ENCODE assay signal across 9 cellular contexts in the genomic region with DNA sequence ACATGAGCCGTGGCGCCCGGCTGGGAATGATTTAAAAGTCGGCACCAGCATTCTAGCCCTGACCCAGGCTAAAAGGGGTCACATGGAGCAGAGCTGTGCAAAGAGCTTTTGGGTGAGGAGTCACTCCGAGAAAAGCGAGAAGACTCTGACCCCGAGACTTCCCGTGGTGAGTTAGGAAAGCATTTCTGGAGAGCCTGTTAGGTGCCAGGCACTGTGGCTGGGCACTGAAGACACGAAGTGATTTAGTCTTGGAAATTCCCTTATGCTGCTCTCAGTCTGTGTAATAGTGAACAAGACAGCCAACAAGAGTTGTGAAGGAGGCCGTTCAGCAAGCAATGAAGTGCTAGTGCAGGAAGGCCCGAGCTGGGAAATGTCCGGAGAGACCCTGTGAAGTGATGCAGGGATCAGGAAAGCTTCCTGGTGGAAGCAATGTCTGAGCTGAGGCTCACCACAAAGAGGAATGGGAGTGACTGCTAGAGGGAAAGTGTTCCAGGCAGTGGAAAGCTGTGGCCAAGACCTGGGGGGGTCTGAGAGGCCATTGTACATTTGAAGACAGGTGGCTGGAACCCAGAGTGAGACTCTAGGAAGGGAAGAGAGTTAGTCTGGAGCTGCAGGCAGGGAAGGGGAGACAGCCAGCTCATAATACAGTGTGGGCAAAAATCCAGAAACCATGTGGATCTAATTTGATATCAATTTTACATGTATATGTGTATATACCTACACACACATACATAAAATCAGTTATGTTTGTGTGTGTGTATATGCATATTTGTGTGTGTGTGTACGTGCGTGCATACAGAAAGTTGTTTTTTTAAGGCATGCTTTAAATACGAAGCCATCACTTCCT. TPM values are rescaled to one million over a fixed set of nuclear protein-coding genes. Genes with fewer than 3 reads are reported as not detected.
DNase-seq lines count a peak whose midpoint lies in the region; ATAC-seq and TF ChIP-seq lines count a peak whose summit lies in the region.
"Had no signal": no experiment of that assay in that cellular context is flagged by ENCODE, and none has a peak within 500 bp of the region (broad histone marks: within the 10 kb centered on the region; RNA-seq: fewer than 3 reads in every experiment).

No MANE protein-coding gene starts in this region.

- peaks cover 91% of the 10 kb centered on the region for H4K20me1 ChIP-seq in SK-N-SH (ENCODE audit: insufficient read depth)

- no peaks in the 10 kb centered on the region for H3F3A ChIP-seq in SK-N-SH (replicated peaks; ENCODE audit: insufficient read depth)

- intact Hi-C loops in ascending aorta (cut with DNase I): no loop called here

- POLR2A ChIA-PET in naive thymus-derived CD8-positive, alpha-beta T cell (lab: Charles Lee): interaction anchor here (0.6 to 2.6 kb wide), 7 partner anchors 9 to 1209 kb away, joined by 3 to 22 read pairs (median 5); partner anchors contain the start of gene MARK2
- POLR2A ChIA-PET in SK-N-SH (lab: Yijun Ruan, JAX): no interaction called here

- H3K4me2 ChIP-seq in SK-N-SH: no peak overlapping the region; the same call in 1 of the 2 replicates

- H3K4me3 ChIP-seq in ascending aorta (no peak overlapping the region), SK-N-SH (ENCODE audit: low read depth in 2 of 2, low read length in 1 of 2) (no peak overlapping the region)

- H2AFZ ChIP-seq in SK-N-SH (ENCODE audit: low read depth): no peak overlapping the region

- TF ChIP-seq RAD21 in SK-N-SH (IDR thresholded peaks at IDR 0.05; ENCODE audit: low read length): no peak

- WGBS in SK-N-SH (ENCODE audit: low lambda C conversion rate): 88% methylated on average over 15 of the region's 15 CpGs

- H3K4me1 ChIP-seq in ascending aorta: peaks cover 20 to 58% of the 10 kb centered on the region in 2 donors
- H3K4me1 ChIP-seq in SK-N-SH (ENCODE audit: control insufficient read depth in 1 of 2, insufficient read depth in 2 of 2, low read depth in 1 of 2, low read length in 1 of 2): peaks cover 25 to 34% of the 10 kb centered on the region in 2 experiments; a peak in 3 of 4 replicates

- no peaks in the 10 kb centered on the region for H3K9me3 Mint-ChIP-seq in naive thymus-derived CD8-positive, alpha-beta T cell

- H3K27ac Mint-ChIP-seq in naive thymus-derived CD8-positive, alpha-beta T cell: peak overlapping the region; percentile 82 to 97 (median 90)

- DNase-seq in stimulated activated naive CD4-positive, alpha-beta T cell treated with Interleukin-2 at 50 U/mL for 16 hours (lab: John Stamatoyannopoulos, UW): peak; percentile 20
- no peak for DNase-seq in stimulated activated naive CD4-positive, alpha-beta T cell (lab: John Stamatoyannopoulos, UW)
- DNase-seq in ascending aorta (ENCODE audit: low spot score in 2 of 2) (no peak), LoVo (ENCODE audit: low spot score) (no peak), SK-N-SH (no peak)
- DNase-seq in naive thymus-derived CD8-positive, alpha-beta T cell: no peak
- DNase-seq: NCI-H774 had no signal

- H3K27ac ChIP-seq in ascending aorta (peak overlapping the region; percentile 2 to 63), SK-N-SH (ENCODE audit: low read depth in 2 of 2, low read length in 1 of 2) (no peak overlapping the region; a peak in 1 of 4 replicates)

- no peaks in the 10 kb centered on the region for H3K9me2 ChIP-seq in SK-N-SH

- TF ChIP-seq EP300 in SK-N-SH (IDR thresholded peaks at IDR 0.05; ENCODE audit: borderline replicate concordance in 1 of 2, low read depth in 1 of 2, low read length in 1 of 2): no peak

- H3K36me3 Mint-ChIP-seq in naive thymus-derived CD8-positive, alpha-beta T cell: peaks cover 0 to 12% (median 2%) of the 10 kb centered on the region in 3 donors

- peaks cover 0 to 3% of the 10 kb centered on the region in 2 donors for H3K36me3 ChIP-seq in ascending aorta
- H3K36me3 ChIP-seq in SK-N-SH (replicated peaks in 1 of 2; ENCODE audit: control insufficient read depth in 1 of 2, insufficient read depth in 2 of 2, low read length in 1 of 2): peaks cover 0 to 3% of the 10 kb centered on the region in 2 experiments

- H3K27me3 Mint-ChIP-seq in naive thymus-derived CD8-positive, alpha-beta T cell: no peaks in the 10 kb centered on the region

- TF ChIP-seq CTCF in ascending aorta (IDR thresholded peaks at IDR 0.05) (no peak), SK-N-SH (IDR thresholded peaks at IDR 0.05) (no peak)

- H3K27me3 ChIP-seq in ascending aorta (no peaks in the 10 kb centered on the region), SK-N-SH (ENCODE audit: insufficient read depth) (no peaks in the 10 kb centered on the region)

- no peaks in the 10 kb centered on the region for H3K9me3 ChIP-seq in ascending aorta
- H3K9me3 ChIP-seq in SK-N-SH: no peaks in the 10 kb centered on the region

- CTCF ChIA-PET in SK-N-SH (lab: Yijun Ruan, JAX): interaction anchor here (1.0 to 5.4 kb wide), 5 partner anchors 12 to 102 kb away, joined by 3 to 23 read pairs (median 3); partner anchors contain the start of genes MARK2 and ZFTA

- H3K4me1 Mint-ChIP-seq in naive thymus-derived CD8-positive, alpha-beta T cell: peaks cover 52 to 91% (median 90%) of the 10 kb centered on the region in 4 donors

- H3K9ac ChIP-seq in SK-N-SH: no peak overlapping the region

- ATAC-seq in naive thymus-derived CD8-positive, alpha-beta T cell: no peak
- no peak for ATAC-seq in HG03439 (IDR thresholded peaks at IDR 0.05; ENCODE audit: unreplicated experiment)
- ATAC-seq in HG02678 (IDR thresholded peaks at IDR 0.05; ENCODE audit: unreplicated experiment): no peak

- H3K4me3 Mint-ChIP-seq in naive thymus-derived CD8-positive, alpha-beta T cell: peak overlapping the region; percentile 45 to 89 (median 80)

- peaks cover 77% of the 10 kb centered on the region for H3K79me2 ChIP-seq in SK-N-SH (ENCODE audit: insufficient read depth)

TF ChIP-seq in SK-N-SH, 30 proteins besides CTCF, POLR2A, EP300 and RAD21:
- TF ChIP-seq RCOR1 (IDR thresholded peaks at IDR 0.05; ENCODE audit: low read length): no peak
- TF ChIP-seq SMC3 (IDR thresholded peaks at IDR 0.05; ENCODE audit: low read depth, low read length): no peak
- no peak for TF ChIP-seq GABPA (IDR thresholded peaks at IDR 0.05; ENCODE audit: low read depth)

RNA-seq across cellular contexts. Expression of gene MARK2, which starts 31.7 kb away (rescaled TPM):
- 45.7 TPM for total RNA-seq in ascending aorta
- total RNA-seq in naive thymus-derived CD8-positive, alpha-beta T cell: 10 to 100 TPM; 64.8 to 74.5 TPM
- polyA plus RNA-seq in naive thymus-derived CD8-positive, alpha-beta T cell: 10 to 100 TPM; 37.0 to 57.0 (median 40.3) TPM
- 14.6 and 18.8 TPM in 2 replicates for polyA plus RNA-seq in SK-N-SH (2012; rRNA removed)
- 9.6 and 13.4 TPM in 2 replicates for polyA plus RNA-seq in SK-N-SH (2012; cell fraction: cytosol; rRNA removed)
- 17.2 and 19.6 TPM in 2 replicates for polyA plus RNA-seq in SK-N-SH (2012; cell fraction: nucleus; rRNA removed)

RNA-seq across cellular contexts. Expression of gene RCOR2, which starts 46.4 kb away (rescaled TPM):
- total RNA-seq in ascending aorta: not detected
- total RNA-seq in naive thymus-derived CD8-positive, alpha-beta T cell: not detected
- polyA plus RNA-seq in naive thymus-derived CD8-positive, alpha-beta T cell: under 1 TPM in 1 of 3 donors, not detected in 2; 0.14 TPM
- 1.1 and 1.4 TPM in 2 replicates for polyA plus RNA-seq in SK-N-SH (2012; rRNA removed)
- polyA plus RNA-seq in SK-N-SH (2012; cell fraction: cytosol; rRNA removed): 0.85 and 1.4 TPM in 2 replicates
- polyA plus RNA-seq in SK-N-SH (2012; cell fraction: nucleus; rRNA removed): 1.8 and 2.6 TPM in 2 replicates

RNA-seq across cellular contexts. Expression of gene SPINDOC, which starts 57.3 kb away (rescaled TPM):
- total RNA-seq in ascending aorta: 5.0 TPM
- 10 to 100 TPM; 11.0 to 13.0 TPM for total RNA-seq in naive thymus-derived CD8-positive, alpha-beta T cell
- polyA plus RNA-seq in naive thymus-derived CD8-positive, alpha-beta T cell: under 1 TPM; 0.47 to 0.66 (median 0.49) TPM
- polyA plus RNA-seq in SK-N-SH (2012; rRNA removed): 39.2 and 45.0 TPM in 2 replicates
- 23.7 and 31.3 TPM in 2 replicates for polyA plus RNA-seq in SK-N-SH (2012; cell fraction: cytosol; rRNA removed)
- polyA plus RNA-seq in SK-N-SH (2012; cell fraction: nucleus; rRNA removed): 39.0 and 49.5 TPM in 2 replicates

Comparison
In these comparisons a context has a peak if more than half of its experiments do, and no peak if none do; other contexts are left out.
1. H3K27ac ChIP-seq: peak in ascending aorta (2 of 2); none in SK-N-SH (0 of 2).